ENCODE assay signal across 1 cellular context in the genomic region with DNA sequence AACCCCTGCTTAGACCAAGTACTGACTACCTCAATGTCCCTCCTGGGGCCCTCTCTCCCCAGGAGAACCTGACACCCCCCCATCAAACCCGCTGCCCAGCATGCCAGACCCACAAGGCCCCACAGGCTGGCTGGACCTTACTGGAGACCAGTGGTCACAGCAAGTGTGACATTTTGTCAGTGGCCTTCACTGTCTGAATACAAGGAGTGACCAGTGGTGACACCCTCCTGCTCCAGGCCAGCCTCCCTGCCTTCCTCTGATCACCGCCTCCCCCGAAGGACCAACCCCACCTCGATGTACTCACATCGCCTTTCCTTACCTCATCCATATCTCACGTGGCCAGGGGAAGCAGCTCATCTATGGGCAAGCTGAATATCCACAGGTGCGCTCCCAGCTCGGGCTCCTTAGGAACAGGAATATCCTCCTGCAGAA.
TF ChIP-seq lines count a peak whose summit lies in the region.

No MANE protein-coding gene starts in this region.

TF ChIP-seq in GM23338, 12 proteins besides CTCF, POLR2A, EP300 and RAD21 (continued from another document):
- TF ChIP-seq, protein P1, sequence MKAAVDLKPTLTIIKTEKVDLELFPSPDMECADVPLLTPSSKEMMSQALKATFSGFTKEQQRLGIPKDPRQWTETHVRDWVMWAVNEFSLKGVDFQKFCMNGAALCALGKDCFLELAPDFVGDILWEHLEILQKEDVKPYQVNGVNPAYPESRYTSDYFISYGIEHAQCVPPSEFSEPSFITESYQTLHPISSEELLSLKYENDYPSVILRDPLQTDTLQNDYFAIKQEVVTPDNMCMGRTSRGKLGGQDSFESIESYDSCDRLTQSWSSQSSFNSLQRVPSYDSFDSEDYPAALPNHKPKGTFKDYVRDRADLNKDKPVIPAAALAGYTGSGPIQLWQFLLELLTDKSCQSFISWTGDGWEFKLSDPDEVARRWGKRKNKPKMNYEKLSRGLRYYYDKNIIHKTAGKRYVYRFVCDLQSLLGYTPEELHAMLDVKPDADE (IDR thresholded peaks at IDR 0.05), result no peak
- TF ChIP-seq NANOG (IDR thresholded peaks at IDR 0.05; ENCODE audit: borderline replicate concordance), result no peak
